20 cellular contexts compared by ENCODE assay signal in the genomic region with DNA sequence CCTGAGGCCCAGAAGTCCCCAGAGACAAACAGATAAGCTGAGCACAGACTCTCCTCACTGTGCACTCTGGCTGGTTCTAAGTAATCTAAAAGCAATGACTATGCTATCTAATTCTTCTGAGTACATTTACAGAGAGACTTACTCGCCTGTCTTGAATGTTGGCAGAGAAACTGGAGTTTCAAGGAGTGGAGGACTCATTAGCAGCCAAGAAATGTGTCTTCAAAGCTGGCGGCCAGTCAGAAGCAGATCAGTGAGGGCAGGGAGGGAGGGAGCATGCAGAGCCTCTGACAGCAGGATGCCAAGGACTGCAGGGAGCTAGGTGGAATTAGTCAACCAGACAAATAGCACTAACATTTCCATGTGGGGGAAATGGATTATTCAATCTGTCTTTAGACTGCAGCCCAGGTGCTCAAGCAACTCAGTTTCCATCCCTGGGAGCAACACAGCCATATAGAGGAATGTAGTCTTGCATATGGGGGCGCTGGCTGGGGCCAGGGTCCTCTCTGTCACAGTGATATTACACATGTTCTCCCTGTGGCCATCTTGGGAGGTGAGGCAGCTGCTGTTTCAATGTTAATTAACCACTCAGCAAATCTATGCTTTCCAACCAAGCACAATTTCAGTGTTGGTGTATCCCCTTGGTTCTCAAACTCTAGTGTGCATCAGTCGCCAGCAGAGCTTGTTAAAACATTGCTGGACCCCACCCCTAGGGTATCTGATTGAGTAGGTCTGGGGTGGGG.
A peak's percentile ranks its signal among the peaks of the same experiment; 100 is the strongest.
DNase-seq lines count a peak whose midpoint lies in the region; ATAC-seq, FAIRE-seq and TF ChIP-seq lines count a peak whose summit lies in the region.
"Had no signal": no experiment of that assay in that cellular context is flagged by ENCODE, and none has a peak within 500 bp of the region (broad histone marks: within the 10 kb centered on the region; RNA-seq: fewer than 3 reads in every experiment).

No MANE protein-coding gene starts in this region.

- no peak overlapping the region for H3K4me3 ChIP-seq in astrocyte (ENCODE audit: insufficient read depth, low read depth, low read length)
- H3K4me3 ChIP-seq in fibroblast of mammary gland (ENCODE audit: control insufficient read depth, low read depth, low read length) = no peak overlapping the region
- H3K4me3 ChIP-seq in parathyroid adenoma (ENCODE audit: low read depth, low read length) = no peak overlapping the region
- H3K4me3 ChIP-seq: pancreas had no signal

- H3K79me2 ChIP-seq in astrocyte (ENCODE audit: insufficient read depth, low read length) (no peaks in the 10 kb centered on the region), parathyroid adenoma (no peaks in the 10 kb centered on the region)

- H3K9me3 Mint-ChIP-seq in astrocyte (ENCODE audit: unreplicated experiment) = peaks cover 2% of the 10 kb centered on the region
- H3K9me3 Mint-ChIP-seq: activated T-helper 2 cell treated with anti-CD3 and anti-CD28 coated beads, Interferon-gamma antibody, Interleukin-2, Interleukin-4, amounts not matched to agents 10 μg/mL and 5 μg/mL and 100 μg/mL, durations not matched to agents 14 hours and 24 hours and 36 hours had no signal

- no peak overlapping the region for H3K27ac ChIP-seq in astrocyte (ENCODE audit: low read depth, low read length)
- no peak overlapping the region for H3K27ac ChIP-seq in parathyroid adenoma
- H3K27ac ChIP-seq: pancreas had no signal

- no peak for TF ChIP-seq CTCF in astrocyte (IDR thresholded peaks at IDR 0.05; ENCODE audit: insufficient read depth, low read depth, low read length)
- no peak for TF ChIP-seq CTCF in fibroblast of mammary gland (conservative IDR thresholded peaks at IDR 0.05; ENCODE audit: control insufficient read depth, insufficient read depth, low read depth, low read length)
- TF ChIP-seq CTCF in parathyroid adenoma (IDR thresholded peaks at IDR 0.05) = no peak

- H4K20me1 ChIP-seq in astrocyte (ENCODE audit: insufficient read depth, low read length) = no peaks in the 10 kb centered on the region

- H3K4me1 ChIP-seq in astrocyte (ENCODE audit: insufficient read depth, low read length) (no peaks in the 10 kb centered on the region), parathyroid adenoma (no peaks in the 10 kb centered on the region)

- no peak overlapping the region for H3K4me3 Mint-ChIP-seq in astrocyte (ENCODE audit: unreplicated experiment)
- H3K4me3 Mint-ChIP-seq: B cell had no signal

- FAIRE-seq in astrocyte (lab: Jason Lieb, UNC) = no peak
- FAIRE-seq: pancreas, RCC 7860 had no signal

- no peaks in the 10 kb centered on the region for H3K36me3 ChIP-seq in astrocyte (ENCODE audit: insufficient read depth, low read length)
- no peaks in the 10 kb centered on the region for H3K36me3 ChIP-seq in parathyroid adenoma (ENCODE audit: control insufficient read depth, insufficient read depth, low read length)
- H3K36me3 ChIP-seq: pancreas had no signal

- no peaks in the 10 kb centered on the region for H3K27me3 ChIP-seq in astrocyte (ENCODE audit: insufficient read depth, low read length)
- no peaks in the 10 kb centered on the region for H3K27me3 ChIP-seq in parathyroid adenoma (ENCODE audit: control insufficient read depth, insufficient read depth, low read length)
- H3K27me3 ChIP-seq: pancreas had no signal

- H3K4me1 Mint-ChIP-seq in astrocyte (ENCODE audit: low read depth, unreplicated experiment) = peaks cover 16% of the 10 kb centered on the region
- H3K4me1 Mint-ChIP-seq: B cell had no signal

- ATAC-seq in GM19455 (IDR thresholded peaks at IDR 0.05; ENCODE audit: unreplicated experiment) = no peak

- H3K27me3 Mint-ChIP-seq in astrocyte (ENCODE audit: low read depth, unreplicated experiment) = no peaks in the 10 kb centered on the region

- DNase-seq in DMS79 (lab: John Stamatoyannopoulos, UW) (peak; percentile 77), astrocyte (ENCODE audit: low read depth) (peak; percentile 86), fibroblast of mammary gland (ENCODE audit: low read depth) (peak; percentile 27), foreskin melanocyte (no peak)
- no peak for DNase-seq in NK-92 treated with Interleukin-12 subunit alpha and Interleukin-12 subunit beta, amount 100 ng/mL, for 24 hours (lab: John Stamatoyannopoulos, UW)
- DNase-seq in stimulated activated CD4-positive, alpha-beta T cell treated with anti-CD3 and anti-CD28 coated beads, Interleukin-15, amount 100 ng/mL, for 24 hours = no peak
- DNase-seq: activated CD4-positive, alpha-beta T cell treated with anti-CD3 and anti-CD28 coated beads, Interleukin-2, amount 50 U/mL, for 1 hour; DMS 273 treated with DMSO at 0.1 percent for 48 hours; erythroblast; midbrain; NCI-H1048; NCI-H510A; pancreas; stimulated activated CD4-positive, alpha-beta T cell treated with anti-CD3 and anti-CD28 coated beads, Interleukin-1b, Interleukin-23, amount 100 ng/mL, for 48 hours; stimulated activated CD8-positive, alpha-beta memory T cell treated with anti-CD3 and anti-CD28 coated beads, Interleukin-4, amount 100 ng/mL, for 48 hours had no signal

- H3K9me3 ChIP-seq in astrocyte (ENCODE audit: insufficient read depth, low read depth, low read length) (no peaks in the 10 kb centered on the region), parathyroid adenoma (ENCODE audit: control insufficient read depth, low read length) (no peaks in the 10 kb centered on the region)
- H3K9me3 ChIP-seq: pancreas had no signal

- peak overlapping the region; percentile 78 for H3K27ac Mint-ChIP-seq in astrocyte (ENCODE audit: unreplicated experiment)
- H3K27ac Mint-ChIP-seq: activated T-helper 2 cell treated with anti-CD3 and anti-CD28 coated beads, Interferon-gamma antibody, Interleukin-2, Interleukin-4, amounts not matched to agents 10 μg/mL and 5 μg/mL and 100 μg/mL, durations not matched to agents 14 hours and 24 hours and 36 hours; B cell had no signal

- H3K9ac ChIP-seq in astrocyte (ENCODE audit: low read length) (no peak overlapping the region), parathyroid adenoma (no peak overlapping the region)

- no peak overlapping the region for H3K4me2 ChIP-seq in astrocyte (ENCODE audit: low read length)
- no peak overlapping the region for H3K4me2 ChIP-seq in parathyroid adenoma (ENCODE audit: low read length)

- H2AFZ ChIP-seq in astrocyte (ENCODE audit: low read depth, low read length) (no peak overlapping the region), parathyroid adenoma (peak overlapping the region; percentile 18)

- no peaks in the 10 kb centered on the region for H3K36me3 Mint-ChIP-seq in astrocyte (ENCODE audit: low read depth, unreplicated experiment)

Comparison
In these comparisons a context has a peak if more than half of its experiments do, and no peak if none do; other contexts are left out.
1. DNase-seq: peak in DMS79 (single experiment), astrocyte (single experiment) and fibroblast of mammary gland (single experiment); none in NK-92 treated with Interleukin-12 subunit alpha and Interleukin-12 subunit beta, amount 100 ng/mL, for 24 hours (single experiment), foreskin melanocyte (single experiment) and stimulated activated CD4-positive, alpha-beta T cell treated with anti-CD3 and anti-CD28 coated beads, Interleukin-15, amount 100 ng/mL, for 24 hours (single experiment).